13 cellular contexts compared by ENCODE assay signal in genomic region chr7:107856806-107857540, GRCh38. TPM values are rescaled to one million over a fixed set of nuclear protein-coding genes. Genes with fewer than 3 reads are reported as not detected.
DNase-seq lines count a peak whose midpoint lies in the region; ATAC-seq and TF ChIP-seq lines count a peak whose summit lies in the region.
"Had no signal": no experiment of that assay in that cellular context is flagged by ENCODE, and none has a peak within 500 bp of the region (broad histone marks: within the 10 kb centered on the region; RNA-seq: fewer than 3 reads in every experiment).

No MANE protein-coding gene starts in this region.

- ATAC-seq in mucosa of descending colon, result peak; percentile 74
- ATAC-seq: GM23338 had no signal

- CTCF ChIA-PET in HEK293 (lab: Yijun Ruan, JAX), result interaction anchor here (0.8 kb wide), 1 partner anchor 18 kb away, joined by 3 read pairs; no protein-coding TSS in a partner anchor

- POLR2A ChIA-PET in HEK293 (lab: Yijun Ruan, JAX), result no interaction called here

- no peak overlapping the region for H3K27ac ChIP-seq in HEK293 (ENCODE audit: extremely low read depth, low read depth, low read length)
- peak overlapping the region in 1 of 4 donors; percentile 29 for H3K27ac ChIP-seq in esophagus squamous epithelium

- DNase-seq in GM12865 (ENCODE audit: low read depth), result peak; percentile 70
- peak; percentile 15 to 26 for DNase-seq in activated CD4-positive, alpha-beta T cell treated with anti-CD3 and anti-CD28 coated beads, Interleukin-2, amount 50 U/mL, for 48 hours
- peak in 2 of 3 donors; percentile 46 to 57 for DNase-seq in mucosa of descending colon
- DNase-seq in NCI-H1930 (lab: John Stamatoyannopoulos, UW), result no peak
- no peak for DNase-seq in esophagus squamous epithelium (lab: John Stamatoyannopoulos, UW)
- no peak for DNase-seq in NCI-H774 (lab: John Stamatoyannopoulos, UW)
- no peak for DNase-seq in OCI-M1 (lab: John Stamatoyannopoulos, UW)
- DNase-seq: activated B cell treated with CpG ODN at 0.5 μM for 24 hours, nucleus accumbens had no signal

- intact Hi-C loops in mucosa of descending colon (cut with DNase I, micrococcal nuclease) (no loop called here), esophagus squamous epithelium (cut with DNase I) (no loop called here)

- H3K36me3 ChIP-seq in HEK293 (ENCODE audit: control insufficient read depth in 2 of 2, insufficient read depth in 1 of 2, low read length in 2 of 2) (no peaks in the 10 kb centered on the region), mucosa of descending colon (ENCODE audit: low read depth) (no peaks in the 10 kb centered on the region), esophagus squamous epithelium (no peaks in the 10 kb centered on the region)

- TF ChIP-seq POLR2A in esophagus squamous epithelium (IDR thresholded peaks at IDR 0.05), result no peak

- peaks cover 0 to 12% (median 0%) of the 10 kb centered on the region in 4 donors for H3K27me3 ChIP-seq in esophagus squamous epithelium

- 48 to 71% methylated on average over 4 of the region's 4 CpGs for WGBS in esophagus squamous epithelium, 2 donors

- H3K4me1 ChIP-seq in HEK293 (ENCODE audit: control insufficient read depth, insufficient read depth, low read length) (no peaks in the 10 kb centered on the region), mucosa of descending colon (ENCODE audit: low read depth) (peaks cover 26% of the 10 kb centered on the region), esophagus squamous epithelium (peaks cover 0 to 20% (median 6%) of the 10 kb centered on the region in 3 donors)

- H3K9me3 ChIP-seq in HEK293 (ENCODE audit: control insufficient read depth, insufficient read depth, low read depth, low read length) (no peaks in the 10 kb centered on the region), mucosa of descending colon (no peaks in the 10 kb centered on the region), esophagus squamous epithelium (no peaks in the 10 kb centered on the region)

- TF ChIP-seq CTCF in GM12865 (IDR thresholded peaks at IDR 0.05; ENCODE audit: insufficient read depth, low read depth, low read length, missing control alignments) (no peak), HEK293 (tag by site-specific recombination; IDR thresholded peaks at IDR 0.05) (no peak), mucosa of descending colon (IDR thresholded peaks at IDR 0.05) (no peak), esophagus squamous epithelium (IDR thresholded peaks at IDR 0.05) (no peak)

- H3K4me3 ChIP-seq in GM12865 (ENCODE audit: low read depth, low read length) (no peak overlapping the region), HEK293 (ENCODE audit: low read depth, low read length) (no peak overlapping the region), mucosa of descending colon (no peak overlapping the region), esophagus squamous epithelium (no peak overlapping the region)
- H3K4me3 ChIP-seq: GM23338 had no signal

TF ChIP-seq in HEK293, 187 proteins besides CTCF, POLR2A, EP300 and RAD21:
- no peak for TF ChIP-seq ZNF561 (tag by site-specific recombination; IDR thresholded peaks at IDR 0.05; ENCODE audit: borderline replicate concordance)
- no peak for TF ChIP-seq ZSCAN23 (tag by site-specific recombination; IDR thresholded peaks at IDR 0.05)
- TF ChIP-seq ZNF140 (tag by site-specific recombination; IDR thresholded peaks at IDR 0.05), result no peak
- TF ChIP-seq REST (tag by site-specific recombination; IDR thresholded peaks at IDR 0.05), result 0 out of 2 replicates have a peak, but pooled peaks have one; percentile 27
- TF ChIP-seq SP7 (tag by site-specific recombination; IDR thresholded peaks at IDR 0.05), result no peak

RNA-seq across cellular contexts. Expression of gene DLD, which starts 34.0 kb away (rescaled TPM):
- total RNA-seq in mucosa of descending colon (100 to 1,000 TPM; 108 to 150 (median 113) TPM), esophagus squamous epithelium (100 to 1,000 TPM in 1 of 4 donors, 10 to 100 TPM in 3; 48.6 to 132 (median 72.7) TPM)

RNA-seq across cellular contexts. Expression of gene SLC26A3, which starts 54.0 kb away (rescaled TPM):
- 1,000 to 10,000 TPM; 1,687 to 3,849 (median 2,946) TPM for total RNA-seq in mucosa of descending colon
- total RNA-seq in esophagus squamous epithelium, result not detected
- total RNA-seq: activated B cell treated with CpG ODN at 0.5 μM for 24 hours, dermis microvascular lymphatic vessel endothelial cell, GM23338, NCI-H460 had no signal

Comparison
In these comparisons a context has a peak if more than half of its experiments do, and no peak if none do; other contexts are left out.
1. DNase-seq: peak in GM12865 (single experiment), activated CD4-positive, alpha-beta T cell treated with anti-CD3 and anti-CD28 coated beads, Interleukin-2, amount 50 U/mL, for 48 hours (2 of 2) and mucosa of descending colon (2 of 3); none in NCI-H1930 (0 of 2), esophagus squamous epithelium (single experiment), NCI-H774 (single experiment) and OCI-M1 (single experiment).
2. RNA of gene SLC26A3, which starts 54.0 kb away (total RNA-seq): 1,687 to 3,849 TPM in mucosa of descending colon; not detected in esophagus squamous epithelium; every median in the first group is over 1,000 times any median in the second.